Comparison of ENCODE assay signal across 9 cellular contexts in genomic region chr14:95503365-95504134, GRCh38. TPM values are rescaled to one million over a fixed set of nuclear protein-coding genes. Genes with fewer than 3 reads are reported as not detected.
DNase-seq lines count a peak whose midpoint lies in the region; ATAC-seq, FAIRE-seq and TF ChIP-seq lines count a peak whose summit lies in the region.
"Had no signal": no experiment of that assay in that cellular context is flagged by ENCODE, and none has a peak within 500 bp of the region (broad histone marks: within the 10 kb centered on the region; RNA-seq: fewer than 3 reads in every experiment).

No MANE protein-coding gene starts in this region.

- peak overlapping the region; percentile 85 for H3K4me2 ChIP-seq in GM12878 (ENCODE audit: control insufficient read depth, insufficient read depth)

- H3K9ac ChIP-seq in GM12878 (ENCODE audit: control insufficient read depth, insufficient read depth, low read length) (peak overlapping the region; percentile 57), kidney (ENCODE audit: low read length in 2 of 2) (no peak overlapping the region)

- H4K20me1 ChIP-seq in GM12878 (ENCODE audit: control insufficient read depth, insufficient read depth): no peaks in the 10 kb centered on the region

- H3K9me3 ChIP-seq in GM12878 (replicated peaks; ENCODE audit: control insufficient read depth, insufficient read depth, low read length) (no peaks in the 10 kb centered on the region), WERI-Rb-1 (ENCODE audit: severe bottlenecking) (no peaks in the 10 kb centered on the region), kidney (ENCODE audit: control insufficient read depth in 1 of 2, low read length in 2 of 2) (no peaks in the 10 kb centered on the region)

- POLR2A ChIA-PET in GM12878 (lab: Charles Lee): interaction anchor here (0.7 to 17.4 kb wide), 5 partner anchors 9 to 38 kb away, joined by 4 to 276 read pairs (median 6); partner anchors contain the start of genes GLRX5 and SYNE3

- TF ChIP-seq CTCF in GM12865 (IDR thresholded peaks at IDR 0.05; ENCODE audit: insufficient read depth, low read depth, low read length, missing control alignments) (no peak), GM12878 (IDR thresholded peaks at IDR 0.05 in 2 of 3, conservative IDR thresholded peaks at IDR 0.05 in 1 of 3; ENCODE audit: control insufficient read depth in 2 of 3, extremely low read depth in 1 of 3, insufficient read depth in 1 of 3, low read depth in 3 of 3, low read length in 3 of 3) (no peak), WERI-Rb-1 (IDR thresholded peaks at IDR 0.05; ENCODE audit: low read depth, low read length) (no peak), kidney (IDR thresholded peaks at IDR 0.05; ENCODE audit: borderline replicate concordance, extremely low read depth, insufficient read depth) (no peak)

- H3K4me1 ChIP-seq in GM12878 (ENCODE audit: control insufficient read depth, insufficient read depth, low read length) (peaks cover 84% of the 10 kb centered on the region), kidney (ENCODE audit: control insufficient read depth in 1 of 2, insufficient read depth in 1 of 2, low read depth in 1 of 2, low read length in 2 of 2) (peaks cover 0 to 13% of the 10 kb centered on the region in 2 donors)

- H3K4me3 ChIP-seq in GM12865 (ENCODE audit: low read depth, low read length) (peak overlapping the region; percentile 40), GM12878 (peak overlapping the region; percentile 50), WERI-Rb-1 (ENCODE audit: low read depth, low read length) (no peak overlapping the region), kidney (ENCODE audit: low read length in 2 of 2) (no peak overlapping the region)

- in situ Hi-C loops in GM12878 (cut with MboI): no loop called here

- SMC1A ChIA-PET in GM12878 (lab: Charles Lee; ENCODE audit: uncharacterized antibody, unreplicated experiment): interaction anchor here (0.5 to 12.0 kb wide), 7 partner anchors 11 to 153 kb away, joined by 3 to 107 read pairs (median 12); partner anchors contain the start of gene SYNE3

- intact Hi-C loops in GM12878 (cut with micrococcal nuclease; ENCODE audit: unreplicated experiment) (loop anchor here (1.0 to 10.0 kb wide), 3 partner anchors 13 to 349 kb away; partner anchors contain the start of genes DICER1 and SYNE3), kidney (cut with DNase I) (no loop called here), Right ventricle myocardium inferior (cut with DNase I) (no loop called here)

- peak; percentile 76 for FAIRE-seq in GM12878 (lab: Jason Lieb, UNC)
- no peak for FAIRE-seq in kidney (lab: Jason Lieb, UNC)

- DNase-seq in GM12865 (ENCODE audit: low read depth): peak; percentile 84
- DNase-seq in GM12878 (ENCODE audit: low read depth, low spot score): peak; percentile 74
- DNase-seq in WERI-Rb-1: no peak
- DNase-seq in kidney: no peak
- no peak for DNase-seq in Right ventricle myocardium inferior (ENCODE audit: missing footprints)
- no peak for DNase-seq in effector CD8-positive, alpha-beta T cell (lab: John Stamatoyannopoulos, UW)
- DNase-seq: stimulated activated naive CD4-positive, alpha-beta T cell had no signal

- H3K27me3 ChIP-seq in GM12878 (replicated peaks in 1 of 2; ENCODE audit: control insufficient read depth in 2 of 2, insufficient read depth in 2 of 2, low read length in 1 of 2) (no peaks in the 10 kb centered on the region), WERI-Rb-1 (ENCODE audit: insufficient read depth, low read depth, severe bottlenecking) (no peaks in the 10 kb centered on the region)

- H3K27ac ChIP-seq in GM12878 (ENCODE audit: control insufficient read depth, insufficient read depth) (peak overlapping the region; percentile 92), WERI-Rb-1 (no peak overlapping the region), kidney (ENCODE audit: low read depth in 2 of 2, low read length in 2 of 2) (no peak overlapping the region)

- WGBS in GM12878 (ENCODE audit: insufficient coverage, insufficient replicate concordance, low lambda C conversion rate, missing lambda C conversion rate): under 1% methylated on average over 8 of the region's 8 CpGs

- no TSS peak for BruUV-seq in GM12878 (replicated peaks; lab: Mats Ljungman, UMichigan)

- H3K36me3 ChIP-seq in GM12878 (ENCODE audit: control insufficient read depth in 2 of 2, insufficient read depth in 2 of 2, low read length in 1 of 2) (peaks cover 14 to 18% of the 10 kb centered on the region in 2 experiments), WERI-Rb-1 (no peaks in the 10 kb centered on the region), kidney (ENCODE audit: control insufficient read depth in 1 of 2, insufficient read depth in 2 of 2, low read length in 2 of 2) (no peaks in the 10 kb centered on the region)

- RAD21 ChIA-PET in GM12878 (lab: Charles Lee; ENCODE audit: unreplicated experiment): interaction anchor here (0.7 to 5.9 kb wide), 7 partner anchors 8 to 61 kb away, joined by 3 to 78 read pairs (median 4); partner anchors contain the start of gene SYNE3

- ATAC-seq in GM19395 (IDR thresholded peaks at IDR 0.05; ENCODE audit: unreplicated experiment) (peak; percentile 71), HG03045 (IDR thresholded peaks at IDR 0.05; ENCODE audit: unreplicated experiment) (peak; percentile 51), GM12878 (peak; percentile 68), Right ventricle myocardium inferior (no peak)

- H2AFZ ChIP-seq in GM12878 (ENCODE audit: control insufficient read depth, low read depth, low read length): no peak overlapping the region

- CTCF ChIA-PET in GM12878 (lab: Yijun Ruan, JAX): interaction anchor here (0.7 to 7.5 kb wide), 9 partner anchors 9 to 70 kb away, joined by 3 to 55 read pairs (median 5); partner anchors contain the start of gene SYNE3

- no peak for TF ChIP-seq RAD21 in GM12878 (IDR thresholded peaks at IDR 0.05; ENCODE audit: insufficient read depth, low read depth, low read length)

- peak; percentile 14 to 74; a peak in 3 of 4 replicates for TF ChIP-seq EP300 in GM12878 (IDR thresholded peaks at IDR 0.05; ENCODE audit: borderline replicate concordance in 1 of 2, control insufficient read depth in 1 of 2, low read depth in 2 of 2, low read length in 2 of 2)

- TF ChIP-seq POLR2A in GM12878 (IDR thresholded peaks at IDR 0.05; ENCODE audit: low read depth, low read length): no peak

- H3K79me2 ChIP-seq in GM12878 (ENCODE audit: control insufficient read depth, insufficient read depth, low read length): peaks cover 93% of the 10 kb centered on the region

TF ChIP-seq in GM12878, 131 proteins besides CTCF, POLR2A, EP300 and RAD21 (continues in another document):
- TF ChIP-seq, protein P1, sequence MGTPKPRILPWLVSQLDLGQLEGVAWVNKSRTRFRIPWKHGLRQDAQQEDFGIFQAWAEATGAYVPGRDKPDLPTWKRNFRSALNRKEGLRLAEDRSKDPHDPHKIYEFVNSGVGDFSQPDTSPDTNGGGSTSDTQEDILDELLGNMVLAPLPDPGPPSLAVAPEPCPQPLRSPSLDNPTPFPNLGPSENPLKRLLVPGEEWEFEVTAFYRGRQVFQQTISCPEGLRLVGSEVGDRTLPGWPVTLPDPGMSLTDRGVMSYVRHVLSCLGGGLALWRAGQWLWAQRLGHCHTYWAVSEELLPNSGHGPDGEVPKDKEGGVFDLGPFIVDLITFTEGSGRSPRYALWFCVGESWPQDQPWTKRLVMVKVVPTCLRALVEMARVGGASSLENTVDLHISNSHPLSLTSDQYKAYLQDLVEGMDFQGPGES (IDR thresholded peaks at IDR 0.05): no peak
- TF ChIP-seq ZNF24 (IDR thresholded peaks at IDR 0.05): no peak

RNA-seq across cellular contexts. Expression of gene SYNE3, which starts 12.9 kb away (rescaled TPM):
- total RNA-seq in GM12878 (2013; cell fraction: nucleolus; rRNA removed): 85.2 and 87.1 TPM in 2 replicates
- total RNA-seq in GM12878 (2014; rRNA removed) (18.5 and 20.0 TPM in 2 replicates), GM12878 (2014; rRNA removed; fragmentation: Illumina TruSeq; extraction: Trizol) (16.2 and 16.7 TPM in 2 replicates), GM12878 (2021) (40.0 and 44.1 TPM in 2 replicates), kidney (18.5 TPM), Right ventricle myocardium inferior (16.5 TPM)
- 3.2 TPM for polyA plus RNA-seq in GM12878 (2011; ENCODE audit: low read depth)
- polyA plus RNA-seq in GM12878 (2011; rRNA removed) (9.2 and 13.7 TPM in 2 replicates), GM12878 (2014; fragmentation: Illumina TruSeq; extraction: Trizol) (11.4 and 12.9 TPM in 2 replicates), GM12878 (2014; fragmentation: Nextera tagmentation; extraction: Ambion mirVana) (1 to 10 TPM; 1.4 TPM), GM12878 (2014; rRNA removed) (16.3 and 17.2 TPM in 2 replicates), GM12878 (2016; fragmentation: Nextera tagmentation; extraction: Ambion mirVana) (10 to 100 TPM; 11.6 to 13.0 TPM), kidney (ENCODE audit: insufficient read depth, low read depth, low replicate concordance) (0.54 TPM)
- polyA plus RNA-seq in GM12878 (2011; cell fraction: cytosol; rRNA removed): 8.8 and 9.1 TPM in 2 replicates
- 35.2 and 47.8 TPM in 2 replicates for polyA plus RNA-seq in GM12878 (2011; cell fraction: nucleus; rRNA removed)
- 5.3 and 5.8 TPM in 2 replicates for polyA plus RNA-seq in GM12878 (2012)
- polyA minus RNA-seq in GM12878 (2011; rRNA and poly(A)+ RNA removed): 23.6 and 27.6 TPM in 2 replicates
- polyA minus RNA-seq in GM12878 (2011; cell fraction: cytosol; rRNA and poly(A)+ RNA removed): 11.1 and 11.3 TPM in 2 replicates
- 21.9 and 38.7 TPM in 2 replicates for polyA minus RNA-seq in GM12878 (2011; cell fraction: nucleus; rRNA and poly(A)+ RNA removed)

RNA-seq across cellular contexts. Expression of gene GLRX5, which starts 31.3 kb away (rescaled TPM):
- 4.1 and 4.4 TPM in 2 replicates for total RNA-seq in GM12878 (2013; cell fraction: nucleolus; rRNA removed)
- total RNA-seq in GM12878 (2014; rRNA removed) (60.4 and 66.9 TPM in 2 replicates), GM12878 (2014; rRNA removed; fragmentation: Illumina TruSeq; extraction: Trizol) (57.9 and 58.5 TPM in 2 replicates), GM12878 (2021) (48.2 and 53.8 TPM in 2 replicates), kidney (46.7 TPM), Right ventricle myocardium inferior (84.7 TPM)
- 38.1 TPM for polyA plus RNA-seq in GM12878 (2011; ENCODE audit: low read depth)
- polyA plus RNA-seq in GM12878 (2011; rRNA removed) (60.9 and 71.4 TPM in 2 replicates), GM12878 (2014; fragmentation: Illumina TruSeq; extraction: Trizol) (71.2 and 82.5 TPM in 2 replicates), GM12878 (2014; fragmentation: Nextera tagmentation; extraction: Ambion mirVana) (10 to 100 TPM; 13.7 to 28.8 TPM), GM12878 (2014; rRNA removed) (53.0 and 56.8 TPM in 2 replicates), GM12878 (2016; fragmentation: Nextera tagmentation; extraction: Ambion mirVana) (100 to 1,000 TPM in 1 of 2 experiments, 10 to 100 TPM in 1; 12.8 to 139 TPM), kidney (ENCODE audit: insufficient read depth, low read depth, low replicate concordance) (124 TPM)
- 23.4 and 28.6 TPM in 2 replicates for polyA plus RNA-seq in GM12878 (2011; cell fraction: cytosol; rRNA removed)
- 11.2 and 13.0 TPM in 2 replicates for polyA plus RNA-seq in GM12878 (2011; cell fraction: nucleus; rRNA removed)
- 30.1 and 36.5 TPM in 2 replicates for polyA plus RNA-seq in GM12878 (2012)
- 13.3 and 15.7 TPM in 2 replicates for polyA minus RNA-seq in GM12878 (2011; rRNA and poly(A)+ RNA removed)
- polyA minus RNA-seq in GM12878 (2011; cell fraction: cytosol; rRNA and poly(A)+ RNA removed): 8.0 and 9.5 TPM in 2 replicates
- 3.6 and 7.3 TPM in 2 replicates for polyA minus RNA-seq in GM12878 (2011; cell fraction: nucleus; rRNA and poly(A)+ RNA removed)

Comparison
In these comparisons a context has a peak if more than half of its experiments do, and no peak if none do; other contexts are left out.
1. DNase-seq: peak in GM12865 (single experiment) and GM12878 (single experiment); none in WERI-Rb-1 (single experiment), kidney (single experiment), Right ventricle myocardium inferior (single experiment) and effector CD8-positive, alpha-beta T cell (single experiment).
2. H3K4me3 ChIP-seq: peak in GM12865 (single experiment) and GM12878 (single experiment); none in WERI-Rb-1 (single experiment) and kidney (0 of 2).